ENCODE assay signal across 8 cellular contexts in the genomic region with DNA sequence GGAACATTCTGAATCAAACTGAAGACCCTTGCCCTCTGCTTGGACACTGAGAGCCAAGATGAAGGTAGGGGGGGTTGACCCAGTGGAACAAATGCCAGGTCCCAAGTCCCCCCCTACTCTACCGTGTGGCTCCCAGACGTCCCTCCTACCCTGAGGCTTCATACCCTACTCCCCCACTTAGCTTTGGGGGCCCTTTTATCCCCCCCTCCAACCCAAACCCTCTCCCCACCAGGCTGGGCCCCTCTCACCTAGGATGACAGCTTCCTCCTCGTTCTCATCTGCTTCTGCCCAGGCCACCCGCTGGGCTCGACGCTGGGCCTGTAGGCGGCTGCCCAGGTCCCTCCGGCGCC. TPM values are rescaled to one million over a fixed set of nuclear protein-coding genes. Genes with fewer than 3 reads are reported as not detected.
DNase-seq lines count a peak whose midpoint lies in the region; ATAC-seq, FAIRE-seq and TF ChIP-seq lines count a peak whose summit lies in the region.

No MANE protein-coding gene starts in this region.

- peak overlapping the region; percentile 76 for H3K27ac ChIP-seq in keratinocyte (ENCODE audit: control insufficient read depth, insufficient read depth, low read length)
- no peak overlapping the region for H3K27ac ChIP-seq in subcutaneous abdominal adipose tissue (ENCODE audit: low read depth, low read length)

- H3K4me3 ChIP-seq in keratinocyte (ENCODE audit: control insufficient read depth in 2 of 3, extremely low read depth in 1 of 3, insufficient read depth in 2 of 3, low read depth in 1 of 3, low read length in 3 of 3) = peak overlapping the region; percentile 85 to 96 (median 94)
- H3K4me3 ChIP-seq in subcutaneous abdominal adipose tissue (ENCODE audit: low read depth in 1 of 5, low read length in 5 of 5) = peak overlapping the region; percentile 35 to 98 (median 92)

- peak overlapping the region; percentile 92 for H3K4me3 Mint-ChIP-seq in activated CD4-positive, alpha-beta T cell treated with anti-CD3 and anti-CD28 coated beads for 36 hours

- no peak for FAIRE-seq in keratinocyte (lab: Jason Lieb, UNC)

- no peaks in the 10 kb centered on the region for H3K27me3 Mint-ChIP-seq in activated CD4-positive, alpha-beta T cell treated with anti-CD3 and anti-CD28 coated beads for 36 hours

- H3K9me1 ChIP-seq in keratinocyte (ENCODE audit: control insufficient read depth, extremely low read depth, insufficient read depth, low read length) = no peaks in the 10 kb centered on the region

- no peaks in the 10 kb centered on the region for H3K9me3 Mint-ChIP-seq in activated CD4-positive, alpha-beta T cell treated with anti-CD3 and anti-CD28 coated beads for 36 hours (ENCODE audit: low read depth)
- H3K9me3 Mint-ChIP-seq in activated naive CD4-positive, alpha-beta T cell treated with anti-CD3 and anti-CD28 coated beads, Interleukin-2, amount 50 U/mL, for 72 hours = no peaks in the 10 kb centered on the region

- peak overlapping the region; percentile 98 for H3K4me2 ChIP-seq in keratinocyte (ENCODE audit: control insufficient read depth, extremely low read depth, insufficient read depth, low read depth, low read length)

- H3K9me3 ChIP-seq in keratinocyte (ENCODE audit: control insufficient read depth, low read depth, low read length) (no peaks in the 10 kb centered on the region), subcutaneous abdominal adipose tissue (ENCODE audit: control insufficient read depth in 5 of 5, low read length in 5 of 5) (no peaks in the 10 kb centered on the region)

- H3K36me3 ChIP-seq in keratinocyte (ENCODE audit: control insufficient read depth in 2 of 2, extremely low read depth in 1 of 2, insufficient read depth in 2 of 2, low read length in 2 of 2) = peaks cover 12 to 24% of the 10 kb centered on the region in 2 experiments
- H3K36me3 ChIP-seq in subcutaneous abdominal adipose tissue (ENCODE audit: control insufficient read depth in 5 of 5, insufficient read depth in 5 of 5, low read length in 5 of 5) = peaks cover 0 to 24% (median 20%) of the 10 kb centered on the region in 5 donors

- H3K4me1 ChIP-seq in keratinocyte (ENCODE audit: control insufficient read depth, extremely low read depth, insufficient read depth, low read length) (peaks cover 15% of the 10 kb centered on the region), subcutaneous abdominal adipose tissue (ENCODE audit: control insufficient read depth in 5 of 5, insufficient read depth in 5 of 5, low read length in 5 of 5) (peaks cover 0 to 20% (median 18%) of the 10 kb centered on the region in 5 donors)

- intact Hi-C loops in activated CD4-positive, alpha-beta T cell treated with anti-CD3 and anti-CD28 coated beads for 36 hours (cut with DNase I, micrococcal nuclease) = loop anchor here (5.0 kb wide), 3 partner anchors 46 to 331 kb away; partner anchors contain the start of genes FASTKD5 (in 1 of the 2), MRPS26 (in 1 of the 2), PTPRA (in 1 of the 2) and UBOX5 (in 1 of the 2)

- peak overlapping the region; percentile 96 for H2AFZ ChIP-seq in keratinocyte (ENCODE audit: control insufficient read depth, low read length)

- H3K79me2 ChIP-seq in keratinocyte (ENCODE audit: control insufficient read depth, insufficient read depth, low read length) = peaks cover 24% of the 10 kb centered on the region

- TF ChIP-seq CTCF in keratinocyte (optimal IDR thresholded peaks at IDR 0.05 in 1 of 3, IDR thresholded peaks at IDR 0.05 in 1 of 3, conservative IDR thresholded peaks at IDR 0.05 in 1 of 3; ENCODE audit: extremely low read depth in 1 of 3, insufficient read depth in 2 of 3, low read length in 3 of 3) = no peak

- dilution Hi-C loops in keratinocyte (cut with MboI; ENCODE audit: extremely low pct_ligation_motif_present, low sequenced_read_pairs) = no loop called here

- no peaks in the 10 kb centered on the region for H4K20me1 ChIP-seq in keratinocyte (ENCODE audit: control insufficient read depth, extremely low read depth, insufficient read depth, low read length)

- no peak for ATAC-seq in activated CD4-positive, alpha-beta T cell treated with anti-CD3 and anti-CD28 coated beads for 36 hours
- ATAC-seq in activated naive CD4-positive, alpha-beta T cell treated with anti-CD3 and anti-CD28 coated beads, Interleukin-2, amount 50 U/mL, for 72 hours = no peak
- ATAC-seq in GM21515 (IDR thresholded peaks at IDR 0.05; ENCODE audit: unreplicated experiment) = no peak

- H3K27me3 ChIP-seq in keratinocyte (ENCODE audit: control insufficient read depth, extremely low read depth, insufficient read depth, low read length) (no peaks in the 10 kb centered on the region), subcutaneous abdominal adipose tissue (ENCODE audit: control insufficient read depth in 5 of 5, insufficient read depth in 4 of 5, low read length in 5 of 5) (no peaks in the 10 kb centered on the region)

- POLR2A ChIA-PET in activated CD4-positive, alpha-beta T cell treated with anti-CD3 and anti-CD28 coated beads for 36 hours (lab: Charles Lee) = no interaction called here

- CTCF ChIA-PET in activated CD4-positive, alpha-beta T cell treated with anti-CD3 and anti-CD28 coated beads for 36 hours (lab: Charles Lee) = interaction anchor here (0.6 to 1.4 kb wide), 4 partner anchors 50 to 566 kb away, joined by 3 read pairs; no protein-coding TSS in a partner anchor

- peaks cover 33% of the 10 kb centered on the region for H3K36me3 Mint-ChIP-seq in activated CD4-positive, alpha-beta T cell treated with anti-CD3 and anti-CD28 coated beads for 36 hours (ENCODE audit: low read depth)
- peaks cover 17 to 21% of the 10 kb centered on the region in 2 donors for H3K36me3 Mint-ChIP-seq in activated naive CD4-positive, alpha-beta T cell treated with anti-CD3 and anti-CD28 coated beads, Interleukin-2, amount 50 U/mL, for 72 hours

- H3K9ac ChIP-seq in keratinocyte (ENCODE audit: control insufficient read depth, extremely low read depth, insufficient read depth, low read length) = peak overlapping the region; percentile 81
- peak overlapping the region in 4 of 5 donors; percentile 83 to 96 (median 94) for H3K9ac ChIP-seq in subcutaneous abdominal adipose tissue (ENCODE audit: low read length in 5 of 5)

- peaks cover 7% of the 10 kb centered on the region for H3K4me1 Mint-ChIP-seq in activated CD4-positive, alpha-beta T cell treated with anti-CD3 and anti-CD28 coated beads for 36 hours

- peak overlapping the region; percentile 98 for H3K27ac Mint-ChIP-seq in activated CD4-positive, alpha-beta T cell treated with anti-CD3 and anti-CD28 coated beads for 36 hours
- peak overlapping the region; percentile 96 to 98 for H3K27ac Mint-ChIP-seq in activated naive CD4-positive, alpha-beta T cell treated with anti-CD3 and anti-CD28 coated beads, Interleukin-2, amount 50 U/mL, for 72 hours

- DNase-seq in activated CD4-positive, alpha-beta T cell treated with anti-CD3 and anti-CD28 coated beads for 36 hours = no peak
- no peak for DNase-seq in activated CD4-positive, alpha-beta T cell treated with anti-CD3 and anti-CD28 coated beads, Interleukin-2, amount 50 U/mL, for 4 hours
- no peak for DNase-seq in activated naive CD4-positive, alpha-beta T cell treated with anti-CD3 and anti-CD28 coated beads, Interleukin-2, amount 50 U/mL, for 72 hours (ENCODE audit: low spot score in 2 of 2)
- no peak for DNase-seq in keratinocyte (ENCODE audit: low read depth, low spot score)
- no peak for DNase-seq in ecto neural progenitor cell (ENCODE audit: low spot score)
- DNase-seq in activated CD4-positive, CD25-positive, alpha-beta regulatory T cell (lab: John Stamatoyannopoulos, UW) = no peak

RNA-seq across cellular contexts. Expression of gene DDRGK1, which starts 1.5 kb away (rescaled TPM):
- 10 to 100 TPM; 49.3 to 52.2 TPM for total RNA-seq in activated CD4-positive, alpha-beta T cell treated with anti-CD3 and anti-CD28 coated beads for 36 hours
- total RNA-seq in activated naive CD4-positive, alpha-beta T cell treated with anti-CD3 and anti-CD28 coated beads, Interleukin-2, amount 50 U/mL, for 72 hours = 100 to 1,000 TPM in 1 of 2 donors, 10 to 100 TPM in 1; 66.4 to 128 TPM
- 31.0 to 41.5 TPM (median 32.2 TPM) in 3 replicates for polyA plus RNA-seq in keratinocyte
- polyA plus RNA-seq in keratinocyte (2011; ENCODE audit: low read depth) = 32.9 TPM
- 18.3 and 36.2 TPM in 2 replicates for polyA plus RNA-seq in keratinocyte (2011; cell fraction: cytosol; rRNA removed)
- 70.9 and 83.6 TPM in 2 replicates for polyA plus RNA-seq in keratinocyte (2011; cell fraction: nucleus; rRNA removed)
- polyA plus RNA-seq in keratinocyte (2012; ENCODE audit: low replicate concordance) = 47.3 and 60.4 TPM in 2 replicates
- 13.8 to 15.7 TPM (median 13.9 TPM) in 3 replicates for polyA minus RNA-seq in keratinocyte
- polyA minus RNA-seq in keratinocyte (2011; cell fraction: cytosol; rRNA and poly(A)+ RNA removed) = 28.0 TPM
- 15.5 and 18.5 TPM in 2 replicates for polyA minus RNA-seq in keratinocyte (2011; cell fraction: nucleus; rRNA and poly(A)+ RNA removed)

RNA-seq across cellular contexts. Expression of gene ITPA, which starts 6.4 kb away (rescaled TPM):
- total RNA-seq in activated CD4-positive, alpha-beta T cell treated with anti-CD3 and anti-CD28 coated beads for 36 hours = 10 to 100 TPM; 32.7 to 67.5 TPM
- 10 to 100 TPM; 29.9 to 77.4 TPM for total RNA-seq in activated naive CD4-positive, alpha-beta T cell treated with anti-CD3 and anti-CD28 coated beads, Interleukin-2, amount 50 U/mL, for 72 hours
- polyA plus RNA-seq in keratinocyte = 40.5 to 45.4 TPM (median 44.9 TPM) in 3 replicates
- 21.5 TPM for polyA plus RNA-seq in keratinocyte (2011; ENCODE audit: low read depth)
- 26.9 and 40.0 TPM in 2 replicates for polyA plus RNA-seq in keratinocyte (2011; cell fraction: cytosol; rRNA removed)
- polyA plus RNA-seq in keratinocyte (2011; cell fraction: nucleus; rRNA removed) = 36.4 and 46.9 TPM in 2 replicates
- polyA plus RNA-seq in keratinocyte (2012; ENCODE audit: low replicate concordance) = 43.4 and 61.8 TPM in 2 replicates
- polyA minus RNA-seq in keratinocyte = 10.4 to 16.6 TPM (median 11.3 TPM) in 3 replicates
- polyA minus RNA-seq in keratinocyte (2011; cell fraction: cytosol; rRNA and poly(A)+ RNA removed) = 41.8 TPM
- 10.3 and 11.9 TPM in 2 replicates for polyA minus RNA-seq in keratinocyte (2011; cell fraction: nucleus; rRNA and poly(A)+ RNA removed)

RNA-seq across cellular contexts. Expression of gene LZTS3, which starts 29.6 kb away (rescaled TPM):
- total RNA-seq in activated CD4-positive, alpha-beta T cell treated with anti-CD3 and anti-CD28 coated beads for 36 hours = under 1 TPM; 0.87 to 0.88 TPM
- 1 to 10 TPM; 2.0 to 4.2 TPM for total RNA-seq in activated naive CD4-positive, alpha-beta T cell treated with anti-CD3 and anti-CD28 coated beads, Interleukin-2, amount 50 U/mL, for 72 hours
- polyA plus RNA-seq in keratinocyte = 2.5 to 6.2 TPM (median 2.9 TPM) in 3 replicates
- 2.3 TPM for polyA plus RNA-seq in keratinocyte (2011; ENCODE audit: low read depth)
- polyA plus RNA-seq in keratinocyte (2011; cell fraction: cytosol; rRNA removed) = 3.1 and 5.6 TPM in 2 replicates
- 7.6 and 10.3 TPM in 2 replicates for polyA plus RNA-seq in keratinocyte (2011; cell fraction: nucleus; rRNA removed)
- polyA plus RNA-seq in keratinocyte (2012; ENCODE audit: low replicate concordance) = 3.0 and 5.2 TPM in 2 replicates
- 3.3 to 10.0 TPM (median 6.4 TPM) in 3 replicates for polyA minus RNA-seq in keratinocyte
- polyA minus RNA-seq in keratinocyte (2011; cell fraction: cytosol; rRNA and poly(A)+ RNA removed) = 9.6 TPM
- polyA minus RNA-seq in keratinocyte (2011; cell fraction: nucleus; rRNA and poly(A)+ RNA removed) = 5.7 and 6.6 TPM in 2 replicates

RNA-seq across cellular contexts. Expression of gene SLC4A11, which starts 36.0 kb away (rescaled TPM):
- total RNA-seq in activated CD4-positive, alpha-beta T cell treated with anti-CD3 and anti-CD28 coated beads for 36 hours = under 1 TPM; 0.60 to 0.66 TPM
- total RNA-seq in activated naive CD4-positive, alpha-beta T cell treated with anti-CD3 and anti-CD28 coated beads, Interleukin-2, amount 50 U/mL, for 72 hours = 1 to 10 TPM in 1 of 2 donors, under 1 TPM in 1; 0.14 to 1.1 TPM
- polyA plus RNA-seq in keratinocyte = 3.9 to 5.0 TPM (median 4.7 TPM) in 3 replicates
- polyA plus RNA-seq in keratinocyte (2011; ENCODE audit: low read depth) = 2.8 TPM
- 2.0 and 3.4 TPM in 2 replicates for polyA plus RNA-seq in keratinocyte (2011; cell fraction: cytosol; rRNA removed)
- polyA plus RNA-seq in keratinocyte (2011; cell fraction: nucleus; rRNA removed) = 20.3 and 29.5 TPM in 2 replicates
- 6.1 and 9.9 TPM in 2 replicates for polyA plus RNA-seq in keratinocyte (2012; ENCODE audit: low replicate concordance)
- polyA minus RNA-seq in keratinocyte = 4.7 to 15.9 TPM (median 7.4 TPM) in 3 replicates
- 5.6 TPM for polyA minus RNA-seq in keratinocyte (2011; cell fraction: cytosol; rRNA and poly(A)+ RNA removed)
- polyA minus RNA-seq in keratinocyte (2011; cell fraction: nucleus; rRNA and poly(A)+ RNA removed) = 10.9 and 15.8 TPM in 2 replicates

RNA-seq across cellular contexts. Expression of gene FASTKD5, which starts 43.3 kb away (rescaled TPM):
- 10 to 100 TPM; 22.6 TPM for total RNA-seq in activated CD4-positive, alpha-beta T cell treated with anti-CD3 and anti-CD28 coated beads for 36 hours
- 10 to 100 TPM; 18.8 to 24.2 TPM for total RNA-seq in activated naive CD4-positive, alpha-beta T cell treated with anti-CD3 and anti-CD28 coated beads, Interleukin-2, amount 50 U/mL, for 72 hours
- 23.7 to 30.9 TPM (median 25.7 TPM) in 3 replicates for polyA plus RNA-seq in keratinocyte
- 17.4 TPM for polyA plus RNA-seq in keratinocyte (2011; ENCODE audit: low read depth)
- polyA plus RNA-seq in keratinocyte (2011; cell fraction: cytosol; rRNA removed) = 11.7 and 21.8 TPM in 2 replicates
- polyA plus RNA-seq in keratinocyte (2011; cell fraction: nucleus; rRNA removed) = 33.1 and 36.1 TPM in 2 replicates
- polyA plus RNA-seq in keratinocyte (2012; ENCODE audit: low replicate concordance) = 13.6 and 17.0 TPM in 2 replicates
- polyA minus RNA-seq in keratinocyte = 16.2 to 31.6 TPM (median 28.4 TPM) in 3 replicates
- polyA minus RNA-seq in keratinocyte (2011; cell fraction: cytosol; rRNA and poly(A)+ RNA removed) = 11.5 TPM
- polyA minus RNA-seq in keratinocyte (2011; cell fraction: nucleus; rRNA and poly(A)+ RNA removed) = 26.6 and 37.5 TPM in 2 replicates
